12 cellular contexts compared by ENCODE assay signal in the genomic region with DNA sequence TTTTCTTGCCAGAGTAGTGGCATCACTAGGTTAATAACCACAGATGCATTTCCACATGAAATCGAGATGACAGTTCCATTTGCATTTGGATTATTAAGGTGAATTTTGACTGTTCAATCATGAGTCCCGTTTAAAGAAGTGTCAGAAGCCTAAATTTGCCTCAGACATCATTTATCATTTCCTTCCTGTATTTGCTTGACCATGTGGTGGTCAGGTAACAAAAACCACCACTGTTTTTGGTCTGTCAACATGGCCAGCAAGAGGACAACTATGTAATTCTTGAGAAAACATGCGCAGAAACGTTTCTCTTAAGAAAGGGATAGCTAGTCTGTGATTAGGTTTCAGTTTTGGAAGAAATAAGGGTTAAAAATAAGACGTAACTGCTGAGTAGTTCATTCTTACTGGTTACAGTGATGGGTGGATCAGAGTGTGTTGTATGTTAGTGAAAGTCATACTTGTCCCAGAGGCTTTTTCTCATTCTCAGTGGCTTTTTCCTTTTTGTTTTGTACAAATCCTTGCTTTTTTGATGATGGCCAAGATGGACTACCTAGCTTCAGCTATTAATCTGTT.
DNase-seq lines count a peak whose midpoint lies in the region; ATAC-seq lines count a peak whose summit lies in the region.
"Had no signal": no experiment of that assay in that cellular context is flagged by ENCODE, and none has a peak within 500 bp of the region (broad histone marks: within the 10 kb centered on the region; RNA-seq: fewer than 3 reads in every experiment).

No MANE protein-coding gene starts in this region.

- intact Hi-C loops in naive thymus-derived CD4-positive, alpha-beta T cell (cut with micrococcal nuclease) = loop anchor here (5.0 to 10.0 kb wide), 4 partner anchors 62 to 268 kb away; partner anchors contain the start of gene AKAP13 (in 1 of the 2)

- CTCF ChIA-PET in naive thymus-derived CD4-positive, alpha-beta T cell (lab: Charles Lee) = interaction anchor here (1.1 kb wide), 1 partner anchor 20 kb away, joined by 3 read pairs; no protein-coding TSS in a partner anchor

- no peak overlapping the region; the same call in 1 of the 2 replicates for H3K27ac ChIP-seq in BLaER1
- no peak overlapping the region for H3K27ac ChIP-seq in naive thymus-derived CD4-positive, alpha-beta T cell (ENCODE audit: low read depth, low read length)
- H3K27ac ChIP-seq: WERI-Rb-1 had no signal

- DNase-seq in naive thymus-derived CD4-positive, alpha-beta T cell = no peak
- DNase-seq in NCI-H2081 treated with DMSO at 0.1 percent for 48 hours (lab: John Stamatoyannopoulos, UW) (no peak), GM19238 (ENCODE audit: insufficient read length, low spot score) (no peak), NOMO-1 treated with DMSO at 0.1 percent for 48 hours (lab: John Stamatoyannopoulos, UW; ENCODE audit: unreplicated experiment) (no peak), H4 (ENCODE audit: low spot score) (no peak)
- DNase-seq: activated naive CD4-positive, alpha-beta T cell treated with anti-CD3 and anti-CD28 coated beads, Interleukin-2, amount 50 U/mL, for 16 hours; NCI-H1694 treated with DMSO at 0.1 percent for 48 hours had no signal

- H3K9me3 ChIP-seq in BLaER1 = no peaks in the 10 kb centered on the region
- H3K9me3 ChIP-seq in naive thymus-derived CD4-positive, alpha-beta T cell (ENCODE audit: control insufficient read depth in 2 of 3, low read length in 3 of 3) = no peaks in the 10 kb centered on the region

- peak overlapping the region; percentile 84 for H3K4me2 ChIP-seq in BLaER1

- H3K27me3 Mint-ChIP-seq in activated naive CD8-positive, alpha-beta T cell = no peaks in the 10 kb centered on the region
- no peaks in the 10 kb centered on the region for H3K27me3 Mint-ChIP-seq in naive thymus-derived CD4-positive, alpha-beta T cell

- H3K9me3 Mint-ChIP-seq in activated naive CD8-positive, alpha-beta T cell (ENCODE audit: low read depth) = no peaks in the 10 kb centered on the region
- H3K9me3 Mint-ChIP-seq in naive thymus-derived CD4-positive, alpha-beta T cell = peaks cover 0 to 1% (median 0%) of the 10 kb centered on the region in 11 donors

- H3K4me1 Mint-ChIP-seq in activated naive CD8-positive, alpha-beta T cell (ENCODE audit: low read depth) = peaks cover 70% of the 10 kb centered on the region
- peaks cover 56 to 78% (median 60%) of the 10 kb centered on the region in 7 donors for H3K4me1 Mint-ChIP-seq in naive thymus-derived CD4-positive, alpha-beta T cell

- no peak overlapping the region for H3K4me3 ChIP-seq in BLaER1
- no peak overlapping the region for H3K4me3 ChIP-seq in naive thymus-derived CD4-positive, alpha-beta T cell (ENCODE audit: low read length)

- H3K36me3 ChIP-seq in BLaER1 = peaks cover 52% of the 10 kb centered on the region
- peaks cover 5 to 25% (median 12%) of the 10 kb centered on the region in 3 experiments for H3K36me3 ChIP-seq in naive thymus-derived CD4-positive, alpha-beta T cell (ENCODE audit: control insufficient read depth in 2 of 3, insufficient read depth in 3 of 3, low read length in 3 of 3)

- POLR2A ChIA-PET in naive thymus-derived CD4-positive, alpha-beta T cell (lab: Charles Lee) = interaction anchor here (0.7 kb wide), 1 partner anchor 57 kb away, joined by 3 read pairs; no protein-coding TSS in a partner anchor

- peak; percentile 32 for ATAC-seq in GM19351 (IDR thresholded peaks at IDR 0.05; ENCODE audit: unreplicated experiment)
- ATAC-seq in naive thymus-derived CD4-positive, alpha-beta T cell = no peak
- ATAC-seq: Panc1 had no signal

- H3K4me1 ChIP-seq in BLaER1 = peaks cover 60% of the 10 kb centered on the region
- H3K4me1 ChIP-seq in naive thymus-derived CD4-positive, alpha-beta T cell (ENCODE audit: control insufficient read depth in 2 of 2, insufficient read depth in 2 of 2, low read length in 2 of 2) = peaks cover 45 to 49% of the 10 kb centered on the region in 2 donors

- no peaks in the 10 kb centered on the region for H3K27me3 ChIP-seq in BLaER1
- H3K27me3 ChIP-seq in naive thymus-derived CD4-positive, alpha-beta T cell (ENCODE audit: control insufficient read depth in 2 of 2, insufficient read depth in 2 of 2, low read length in 2 of 2) = no peaks in the 10 kb centered on the region

- peaks cover 16% of the 10 kb centered on the region for H3K36me3 Mint-ChIP-seq in activated naive CD8-positive, alpha-beta T cell
- peaks cover 8 to 43% (median 36%) of the 10 kb centered on the region in 5 donors for H3K36me3 Mint-ChIP-seq in naive thymus-derived CD4-positive, alpha-beta T cell

- no peak overlapping the region for H3K9ac ChIP-seq in BLaER1

- H3K4me3 Mint-ChIP-seq in activated naive CD8-positive, alpha-beta T cell = peak overlapping the region; percentile 33
- H3K4me3 Mint-ChIP-seq in naive thymus-derived CD4-positive, alpha-beta T cell = peak overlapping the region in 2 of 10 donors; percentile 5 to 8

- peak overlapping the region; percentile 36 for H3K27ac Mint-ChIP-seq in activated naive CD8-positive, alpha-beta T cell
- peak overlapping the region in 6 of 9 donors; percentile 2 to 97 (median 44) for H3K27ac Mint-ChIP-seq in naive thymus-derived CD4-positive, alpha-beta T cell

- no peaks in the 10 kb centered on the region for H4K20me1 ChIP-seq in BLaER1
